Comparison of ENCODE assay signal across 8 cellular contexts in the genomic region with DNA sequence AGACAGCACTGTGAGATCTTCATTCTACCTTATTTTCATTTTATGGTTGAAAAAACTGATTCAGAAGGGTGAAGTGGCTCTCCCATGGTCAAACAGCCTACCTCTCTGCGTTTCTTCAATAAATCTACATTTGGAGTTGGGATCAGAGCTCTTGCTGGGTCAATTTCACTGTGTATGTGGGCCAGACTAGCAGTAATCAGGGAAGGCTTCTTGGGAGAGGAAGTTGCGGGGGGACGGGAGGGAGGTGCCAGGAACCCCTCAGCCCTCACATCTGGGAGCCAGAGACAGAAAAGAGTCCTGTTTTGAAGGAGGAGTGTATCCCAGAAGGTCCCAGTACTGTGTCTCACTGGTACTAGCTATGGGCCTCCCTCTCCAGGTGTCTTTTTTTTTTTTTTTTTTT. TPM values are rescaled to one million over a fixed set of nuclear protein-coding genes. Genes with fewer than 3 reads are reported as not detected.
DNase-seq lines count a peak whose midpoint lies in the region; ATAC-seq and TF ChIP-seq lines count a peak whose summit lies in the region.

No MANE protein-coding gene starts in this region.

- peaks cover 37% of the 10 kb centered on the region for H3K79me2 ChIP-seq in OCI-LY3 (ENCODE audit: low read length)

- H3K27me3 Mint-ChIP-seq in CD8-positive, alpha-beta T cell (ENCODE audit: low read depth) = no peaks in the 10 kb centered on the region
- no peaks in the 10 kb centered on the region for H3K27me3 Mint-ChIP-seq in osteocyte (ENCODE audit: unreplicated experiment)

- H3K9me3 Mint-ChIP-seq in CD8-positive, alpha-beta T cell = no peaks in the 10 kb centered on the region
- no peaks in the 10 kb centered on the region for H3K9me3 Mint-ChIP-seq in osteocyte (ENCODE audit: unreplicated experiment)

- H3K27ac ChIP-seq in CD8-positive, alpha-beta T cell (ENCODE audit: low read depth, low read length) = peak overlapping the region; percentile 96
- peak overlapping the region; percentile 61 for H3K27ac ChIP-seq in OCI-LY3 (ENCODE audit: low read length)

- peak overlapping the region; percentile 85 for H3K4me2 ChIP-seq in OCI-LY3 (ENCODE audit: low read length)

- H2AFZ ChIP-seq in OCI-LY3 (ENCODE audit: low read depth, low read length) = no peak overlapping the region

- H4K20me1 ChIP-seq in OCI-LY3 (ENCODE audit: insufficient read depth, low read length) = no peaks in the 10 kb centered on the region

- no peaks in the 10 kb centered on the region for H3K27me3 ChIP-seq in CD8-positive, alpha-beta T cell (ENCODE audit: insufficient read depth, low read length)
- H3K27me3 ChIP-seq in OCI-LY3 (ENCODE audit: low read depth, low read length) (no peaks in the 10 kb centered on the region), endocrine pancreas (ENCODE audit: control insufficient read depth, insufficient read depth, low read length) (no peaks in the 10 kb centered on the region)

- H3K9ac ChIP-seq in OCI-LY3 (ENCODE audit: low read length) (peak overlapping the region; percentile 96), endocrine pancreas (ENCODE audit: control insufficient read depth, insufficient read depth, low read length) (peak overlapping the region; percentile 81)

- no peak for ATAC-seq in CD8-positive, alpha-beta T cell
- no peak for ATAC-seq in HG02759 (IDR thresholded peaks at IDR 0.05; ENCODE audit: unreplicated experiment)
- ATAC-seq in GM21515 (IDR thresholded peaks at IDR 0.05; ENCODE audit: unreplicated experiment) = no peak
- no peak for ATAC-seq in GM21786 (IDR thresholded peaks at IDR 0.05; ENCODE audit: unreplicated experiment)
- ATAC-seq in HG03039 (IDR thresholded peaks at IDR 0.05; ENCODE audit: unreplicated experiment) = no peak

- peaks cover 20% of the 10 kb centered on the region for H3K4me1 Mint-ChIP-seq in CD8-positive, alpha-beta T cell (ENCODE audit: low read depth)
- peaks cover 11% of the 10 kb centered on the region for H3K4me1 Mint-ChIP-seq in osteocyte (ENCODE audit: unreplicated experiment)

- POLR2A ChIA-PET in CD8-positive, alpha-beta T cell (lab: Charles Lee) = interaction anchor here (0.6 to 3.8 kb wide), 8 partner anchors 9 to 1051 kb away, joined by 3 to 24 read pairs (median 10); a partner anchor contains a TSS

- H3K36me3 ChIP-seq in CD8-positive, alpha-beta T cell (ENCODE audit: insufficient read depth, low read length) = no peaks in the 10 kb centered on the region
- peaks cover 15% of the 10 kb centered on the region for H3K36me3 ChIP-seq in OCI-LY3 (replicated peaks; ENCODE audit: low read depth, low read length)
- H3K36me3 ChIP-seq in endocrine pancreas (ENCODE audit: control insufficient read depth, insufficient read depth, low read length) = no peaks in the 10 kb centered on the region

- H3K9me3 ChIP-seq in CD8-positive, alpha-beta T cell (ENCODE audit: low read length) = no peaks in the 10 kb centered on the region
- H3K9me3 ChIP-seq in OCI-LY3 (ENCODE audit: insufficient read depth, low read length) (no peaks in the 10 kb centered on the region), endocrine pancreas (ENCODE audit: control insufficient read depth, low read length) (no peaks in the 10 kb centered on the region)

- DNase-seq in CD8-positive, alpha-beta T cell = no peak
- no peak for DNase-seq in osteocyte (ENCODE audit: extremely low spot score, unreplicated experiment)

- no peak for TF ChIP-seq CTCF in CD8-positive, alpha-beta T cell (IDR thresholded peaks at IDR 0.05)
- TF ChIP-seq CTCF in OCI-LY3 (IDR thresholded peaks at IDR 0.05; ENCODE audit: low read depth, low read length) = no peak
- no peak for TF ChIP-seq CTCF in osteocyte (IDR thresholded peaks at IDR 0.05)

- peak overlapping the region; percentile 90 for H3K27ac Mint-ChIP-seq in CD8-positive, alpha-beta T cell
- H3K27ac Mint-ChIP-seq in osteocyte (ENCODE audit: unreplicated experiment) = peak overlapping the region; percentile 92

- CTCF ChIA-PET in CD8-positive, alpha-beta T cell (lab: Charles Lee) = interaction anchor here (0.8 to 4.1 kb wide), 5 partner anchors 9 to 290 kb away, joined by 3 to 15 read pairs (median 6); a partner anchor contains a TSS

- intact Hi-C loops in CD8-positive, alpha-beta T cell (cut with DNase I, micrococcal nuclease) = no loop called here

- peaks cover 24% of the 10 kb centered on the region for H3K36me3 Mint-ChIP-seq in CD8-positive, alpha-beta T cell
- peaks cover 10% of the 10 kb centered on the region for H3K36me3 Mint-ChIP-seq in osteocyte (ENCODE audit: unreplicated experiment)

- peaks cover 20% of the 10 kb centered on the region for H3K4me1 ChIP-seq in CD8-positive, alpha-beta T cell (ENCODE audit: insufficient read depth, low read length)
- peaks cover 17% of the 10 kb centered on the region for H3K4me1 ChIP-seq in OCI-LY3 (ENCODE audit: low read length)
- no peaks in the 10 kb centered on the region for H3K4me1 ChIP-seq in endocrine pancreas (ENCODE audit: control insufficient read depth, insufficient read depth, low read length)

- peak overlapping the region; percentile 91 for H3K4me3 Mint-ChIP-seq in CD8-positive, alpha-beta T cell
- H3K4me3 Mint-ChIP-seq in osteocyte (ENCODE audit: unreplicated experiment) = peak overlapping the region; percentile 92

- peak overlapping the region; percentile 99 for H3K4me3 ChIP-seq in CD8-positive, alpha-beta T cell (ENCODE audit: low read depth, low read length)
- peak overlapping the region; percentile 89 for H3K4me3 ChIP-seq in OCI-LY3 (ENCODE audit: low read length)
- peak overlapping the region; percentile 71 for H3K4me3 ChIP-seq in endocrine pancreas (ENCODE audit: control insufficient read depth, insufficient read depth, low read length)

RNA-seq across cellular contexts. Expression of a gene that starts 0.9 kb away (rescaled TPM):
- total RNA-seq in CD8-positive, alpha-beta T cell = 10 to 100 TPM; 64.1 to 76.1 TPM
- total RNA-seq in osteocyte = 66.5 and 70.6 TPM in 2 replicates

RNA-seq across cellular contexts. Expression of a gene that starts 13.1 kb away (rescaled TPM):
- total RNA-seq in CD8-positive, alpha-beta T cell = 1,000 to 10,000 TPM; 2,140 to 2,193 TPM
- 1,032 and 1,081 TPM in 2 replicates for total RNA-seq in osteocyte

RNA-seq across cellular contexts. Expression of a gene that starts 15.2 kb away (rescaled TPM):
- 100 to 1,000 TPM; 155 to 158 TPM for total RNA-seq in CD8-positive, alpha-beta T cell
- 242 and 253 TPM in 2 replicates for total RNA-seq in osteocyte

RNA-seq across cellular contexts. Expression of a gene that starts 30.0 kb away (rescaled TPM):
- total RNA-seq in CD8-positive, alpha-beta T cell = 10 to 100 TPM; 85.6 to 91.1 TPM
- total RNA-seq in osteocyte = 55.7 and 59.4 TPM in 2 replicates

RNA-seq across cellular contexts. Expression of a gene that starts 36.7 kb away (rescaled TPM):
- 10 to 100 TPM; 73.4 to 75.2 TPM for total RNA-seq in CD8-positive, alpha-beta T cell
- total RNA-seq in osteocyte = 17.6 and 18.3 TPM in 2 replicates
